Comparison of ENCODE assay signal across 8 cellular contexts in the genomic region with DNA sequence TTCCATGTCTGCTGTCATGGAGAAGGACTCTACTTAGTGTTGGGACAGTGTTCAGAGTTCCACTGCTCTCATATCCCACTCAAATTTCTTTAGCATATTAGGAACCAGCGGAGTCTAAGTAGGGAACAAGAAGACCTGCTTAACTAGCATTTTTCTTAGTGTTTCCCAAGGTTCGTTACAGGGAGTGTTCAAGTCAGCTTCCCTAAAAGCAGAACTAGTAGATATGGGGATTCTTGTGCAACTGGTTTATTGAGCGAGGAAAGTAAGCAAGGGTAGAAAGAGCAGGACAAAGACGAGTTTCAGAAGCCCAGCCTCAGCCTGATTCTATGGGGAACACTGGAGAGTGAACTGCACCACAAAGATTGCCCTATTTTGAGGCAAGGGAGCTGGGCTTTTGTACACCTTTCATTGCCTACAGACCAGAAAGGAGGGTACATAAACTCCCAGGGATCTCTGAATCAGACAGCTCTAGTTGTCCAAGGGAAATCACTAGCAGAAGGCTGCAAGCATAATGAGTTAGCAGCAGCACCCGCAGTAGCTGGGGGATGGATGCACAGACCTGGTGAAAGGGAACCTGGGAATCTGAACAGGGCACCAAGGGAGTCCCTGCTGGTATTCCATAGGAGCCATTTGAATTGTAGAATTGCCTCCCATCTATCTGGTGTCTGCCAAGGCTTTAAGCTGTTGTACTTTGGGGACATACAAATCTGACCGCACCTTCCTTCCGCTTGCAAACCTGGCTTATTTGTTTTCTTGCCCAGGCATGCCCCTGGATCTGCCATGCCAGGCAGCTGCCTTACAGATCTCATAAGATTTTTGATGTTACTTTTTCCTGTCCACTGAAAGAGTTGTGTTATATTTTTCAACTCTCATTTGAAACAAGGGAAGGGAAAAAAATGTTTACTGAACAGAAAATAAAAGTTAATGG. TPM values are rescaled to one million over a fixed set of nuclear protein-coding genes. Genes with fewer than 3 reads are reported as not detected.
DNase-seq lines count a peak whose midpoint lies in the region; ATAC-seq and TF ChIP-seq lines count a peak whose summit lies in the region.

No MANE protein-coding gene starts in this region.

- no peaks in the 10 kb centered on the region for H3K4me1 ChIP-seq in aorta (ENCODE audit: control insufficient read depth in 1 of 2, insufficient read depth in 2 of 2, low read length in 2 of 2)

- no peak overlapping the region for H3K27ac ChIP-seq in aorta (ENCODE audit: low read depth in 1 of 2, low read length in 2 of 2)

- H3K4me3 Mint-ChIP-seq in WTC11 (no peak overlapping the region), HFFc6 (no peak overlapping the region)

- H3K36me3 ChIP-seq in aorta (ENCODE audit: control insufficient read depth in 1 of 2, insufficient read depth in 2 of 2, low read length in 1 of 2) = no peaks in the 10 kb centered on the region

- peak; percentile 49 for ATAC-seq in WTC11
- no peak for ATAC-seq in aorta (ENCODE audit: low FRiP score)

- DNase-seq in DMS 273 (lab: John Stamatoyannopoulos, UW; ENCODE audit: unreplicated experiment) (peak; percentile 65), NCI-H1105 (lab: John Stamatoyannopoulos, UW) (peak; percentile 50), WTC11 (ENCODE audit: low spot score) (no peak), midbrain (lab: John Stamatoyannopoulos, UW) (peak; percentile 22), KG1 (lab: John Stamatoyannopoulos, UW) (no peak), HFFc6 (no peak), amygdala (lab: John Stamatoyannopoulos, UW) (no peak), aorta (no peak)

- peaks cover 11% of the 10 kb centered on the region for H3K36me3 Mint-ChIP-seq in WTC11
- peaks cover 10% of the 10 kb centered on the region for H3K36me3 Mint-ChIP-seq in HFFc6 (ENCODE audit: low read depth)

- no peak overlapping the region for H3K4me3 ChIP-seq in aorta (ENCODE audit: low read length in 2 of 2)

- CTCF ChIA-PET in WTC11 (lab: Charles Lee) = interaction anchor here (0.6 to 1.5 kb wide), 3 partner anchors 61 to 607 kb away, joined by 3 to 12 read pairs (median 3); a partner anchor contains a TSS

- intact Hi-C loops in aorta (cut with DNase I) = no loop called here

- WGBS in aorta, 2 donors = 87 to 90% methylated on average over 7 of the region's 7 CpGs

- peaks cover 7% of the 10 kb centered on the region; the same call in 1 of the 2 replicates for H3K9me3 Mint-ChIP-seq in WTC11
- no peaks in the 10 kb centered on the region for H3K9me3 Mint-ChIP-seq in HFFc6

- H3K4me1 Mint-ChIP-seq in WTC11 = peaks cover 54% of the 10 kb centered on the region
- peaks cover 27% of the 10 kb centered on the region for H3K4me1 Mint-ChIP-seq in HFFc6 (ENCODE audit: low read depth)

- POLR2A ChIA-PET in WTC11 (lab: Charles Lee) = interaction anchor here (0.6 kb wide), 1 partner anchor 163 kb away, joined by 3 read pairs; no protein-coding TSS in a partner anchor

- TF ChIP-seq CTCF in WTC11 (IDR thresholded peaks at IDR 0.05) (no peak), HFFc6 (IDR thresholded peaks at IDR 0.05) (no peak)

- no peaks in the 10 kb centered on the region for H3K9me3 ChIP-seq in aorta (ENCODE audit: control insufficient read depth, low read length)

- H3K27me3 Mint-ChIP-seq in WTC11 (ENCODE audit: low read depth) = no peaks in the 10 kb centered on the region
- no peaks in the 10 kb centered on the region for H3K27me3 Mint-ChIP-seq in HFFc6 (ENCODE audit: insufficient read depth)

- H3K27me3 ChIP-seq in aorta (ENCODE audit: control insufficient read depth in 1 of 2, insufficient read depth in 2 of 2, low read length in 1 of 2) = no peaks in the 10 kb centered on the region

- H3K27ac Mint-ChIP-seq in WTC11 (peak overlapping the region; percentile 82), HFFc6 (no peak overlapping the region)

TF ChIP-seq in WTC11, 78 proteins besides CTCF, POLR2A, EP300 and RAD21:
- no peak for TF ChIP-seq SOX15 (CRISPR knock-in tag; IDR thresholded peaks at IDR 0.05)

RNA-seq across cellular contexts. Expression of a gene that starts 15.1 kb away (rescaled TPM):
- 19.9 to 24.0 TPM (median 23.4 TPM) in 3 replicates for total RNA-seq in WTC11 (2021)
- 10 to 100 TPM; 10.1 to 17.7 (median 15.7) TPM for total RNA-seq in HFFc6 (2021; fragmentation: NEBNext Ultra II Directional; extraction: Animal tissue kit (Norgen Biotek cat#: 25700))
- total RNA-seq in aorta = 10 to 100 TPM; 11.8 to 17.3 TPM
- polyA plus RNA-seq in aorta = 1 to 10 TPM; 2.0 to 5.0 TPM

Comparison
In these comparisons a context has a peak if more than half of its experiments do, and no peak if none do; other contexts are left out.
1. DNase-seq: peak in DMS 273 (single experiment), NCI-H1105 (single experiment) and midbrain (single experiment); none in WTC11 (single experiment), KG1 (single experiment), HFFc6 (single experiment), amygdala (0 of 56) and aorta (0 of 2).